18 cellular contexts compared by ENCODE assay signal in genomic region chr2:47658646-47659320, GRCh38.
DNase-seq lines count a peak whose midpoint lies in the region; ATAC-seq, FAIRE-seq and TF ChIP-seq lines count a peak whose summit lies in the region.
"Had no signal": no experiment of that assay in that cellular context is flagged by ENCODE, and none has a peak within 500 bp of the region (broad histone marks: within the 10 kb centered on the region; RNA-seq: fewer than 3 reads in every experiment).

No MANE protein-coding gene starts in this region.

- H4K91ac ChIP-seq in neuronal stem cell (ENCODE audit: low read depth, low read length, poor library complexity) = no peak overlapping the region

- H2BK120ac ChIP-seq in neuronal stem cell (ENCODE audit: low read depth, low read length) = peak overlapping the region; percentile 43

- no peak for TF ChIP-seq POLR2A in GM12892 (IDR thresholded peaks at IDR 0.05; ENCODE audit: low read depth, low read length)

- no peak for ATAC-seq in HG03571 (IDR thresholded peaks at IDR 0.05; ENCODE audit: unreplicated experiment)

- H3K4me2 ChIP-seq in BLaER1 (peak overlapping the region; percentile 68), SU-DHL-6 (ENCODE audit: low read depth, low read length, poor library complexity, severe bottlenecking) (peak overlapping the region; percentile 95), neuronal stem cell (ENCODE audit: insufficient read depth, low read length, poor library complexity, severe bottlenecking) (no peak overlapping the region)

- no peaks in the 10 kb centered on the region for H3K27me3 ChIP-seq in BLaER1
- no peaks in the 10 kb centered on the region for H3K27me3 ChIP-seq in SU-DHL-6 (ENCODE audit: low read length)
- H3K27me3 ChIP-seq in neuronal stem cell (ENCODE audit: control insufficient read depth in 3 of 3, insufficient read depth in 3 of 3, low read depth in 1 of 3, low read length in 3 of 3) = no peaks in the 10 kb centered on the region

- peak overlapping the region; percentile 1 for H2AFZ ChIP-seq in SU-DHL-6 (ENCODE audit: low read depth, low read length, severe bottlenecking)
- H2AFZ ChIP-seq in neuronal stem cell (ENCODE audit: low read length) = no peak overlapping the region

- H3K4me1 ChIP-seq in BLaER1 (peaks cover 100% of the 10 kb centered on the region), neuronal stem cell (ENCODE audit: control insufficient read depth in 2 of 2, insufficient read depth in 1 of 2, low read depth in 1 of 2, low read length in 2 of 2) (peaks cover 12 to 21% of the 10 kb centered on the region in 2 donors)

- H4K20me1 ChIP-seq in BLaER1 (no peaks in the 10 kb centered on the region), SU-DHL-6 (ENCODE audit: low read depth, low read length) (no peaks in the 10 kb centered on the region)

- H3K9ac ChIP-seq in BLaER1 = peak overlapping the region; percentile 36; the same call in 1 of the 2 replicates
- H3K9ac ChIP-seq in SU-DHL-6 (ENCODE audit: low read length) = peak overlapping the region; percentile 81
- no peak overlapping the region for H3K9ac ChIP-seq in neuronal stem cell (ENCODE audit: low read depth, low read length, poor library complexity)

- H3K27ac ChIP-seq in BLaER1 (peak overlapping the region; percentile 55), SU-DHL-6 (ENCODE audit: low read depth, low read length) (peak overlapping the region; percentile 97), neuronal stem cell (replicated peaks; ENCODE audit: low read length) (no peak overlapping the region)

- H3K18ac ChIP-seq in neuronal stem cell (ENCODE audit: low read length) = peak overlapping the region; percentile 69

- H3K79me1 ChIP-seq in neuronal stem cell (ENCODE audit: low read depth, low read length) = no peaks in the 10 kb centered on the region

- H3K4me3 ChIP-seq in BLaER1 (no peak overlapping the region), SU-DHL-6 (ENCODE audit: insufficient read depth, low read length, poor library complexity, severe bottlenecking) (no peak overlapping the region), neuronal stem cell (ENCODE audit: low read length in 2 of 2) (no peak overlapping the region)

- WGBS in neuronal stem cell (ENCODE audit: extremely low coverage in 2 of 2, insufficient read length in 2 of 2, insufficient replicate concordance in 1 of 2), 2 donors = no CpG with 5 or more reads among the region's 9 CpGs

- no peak overlapping the region for H4K8ac ChIP-seq in neuronal stem cell (ENCODE audit: low read depth, low read length)

- H3K9me3 ChIP-seq in BLaER1 (no peaks in the 10 kb centered on the region), SU-DHL-6 (ENCODE audit: insufficient read depth, low read length) (no peaks in the 10 kb centered on the region), neuronal stem cell (replicated peaks in 1 of 2; ENCODE audit: control insufficient read depth in 2 of 2, insufficient read depth in 1 of 2, low read depth in 1 of 2, low read length in 2 of 2) (no peaks in the 10 kb centered on the region)
- H3K9me3 ChIP-seq: Caco-2 had no signal

- peak overlapping the region; percentile 44 for H2BK5ac ChIP-seq in neuronal stem cell (ENCODE audit: low read length)

- H3K23ac ChIP-seq in neuronal stem cell (ENCODE audit: low read depth, low read length, poor library complexity) = no peak overlapping the region

- TF ChIP-seq CTCF in SU-DHL-6 (IDR thresholded peaks at IDR 0.05; ENCODE audit: insufficient read depth, low read length, poor library complexity, severe bottlenecking) = peak; percentile 35

- H2AK5ac ChIP-seq in neuronal stem cell (ENCODE audit: low read depth, low read length) = peak overlapping the region; percentile 57

- peak; percentile 48 for FAIRE-seq in GM12892 (lab: Jason Lieb, UNC)
- FAIRE-seq: HTR-8/SVneo had no signal

- peak overlapping the region; percentile 82 for H2BK15ac ChIP-seq in neuronal stem cell (ENCODE audit: low read length)

- no peak overlapping the region for H3K14ac ChIP-seq in neuronal stem cell (ENCODE audit: low read length)

- no peak for DNase-seq in GM12892 (ENCODE audit: insufficient read length)
- DNase-seq in neuronal stem cell (ENCODE audit: low spot score) = no peak
- no peak for DNase-seq in activated naive CD4-positive, alpha-beta T cell treated with Interleukin-2 at 50 U/mL for 16 hours
- DNase-seq in NCI-H1092 treated with DMSO at 0.1 percent for 48 hours (lab: John Stamatoyannopoulos, UW) = no peak
- DNase-seq: Caco-2; DMS153; GF-D8; H7; HFFc6; NCI-H1105 treated with DMSO at 0.1 percent for 48 hours; NCI-H1694 treated with DMSO at 0.1 percent for 48 hours; NK-92 treated with Interleukin-12 subunit alpha and Interleukin-12 subunit beta, amount 100 ng/mL, for 24 hours; OCI-M1; Right ventricle myocardium superior had no signal

- no peak overlapping the region for H2BK12ac ChIP-seq in neuronal stem cell (ENCODE audit: low read length)

- H3F3A ChIP-seq in SU-DHL-6 (ENCODE audit: insufficient read depth) = peaks cover 84% of the 10 kb centered on the region

- H3K79me2 ChIP-seq in SU-DHL-6 (ENCODE audit: insufficient read depth, low read length) = peaks cover 12% of the 10 kb centered on the region; the same call in 1 of the 2 replicates

- H3K4ac ChIP-seq in neuronal stem cell (ENCODE audit: low read length) = no peak overlapping the region

- no peaks in the 10 kb centered on the region for H3K9me2 ChIP-seq in SU-DHL-6 (replicated peaks; ENCODE audit: insufficient read depth, low read length)

- H3K36me3 ChIP-seq in BLaER1 (no peaks in the 10 kb centered on the region), SU-DHL-6 (ENCODE audit: low read length) (no peaks in the 10 kb centered on the region), neuronal stem cell (replicated peaks in 1 of 2; ENCODE audit: control insufficient read depth in 2 of 2, insufficient read depth in 2 of 2, low read length in 2 of 2) (no peaks in the 10 kb centered on the region)
